Comparison of ENCODE assay signal across 8 cellular contexts in the genomic region with DNA sequence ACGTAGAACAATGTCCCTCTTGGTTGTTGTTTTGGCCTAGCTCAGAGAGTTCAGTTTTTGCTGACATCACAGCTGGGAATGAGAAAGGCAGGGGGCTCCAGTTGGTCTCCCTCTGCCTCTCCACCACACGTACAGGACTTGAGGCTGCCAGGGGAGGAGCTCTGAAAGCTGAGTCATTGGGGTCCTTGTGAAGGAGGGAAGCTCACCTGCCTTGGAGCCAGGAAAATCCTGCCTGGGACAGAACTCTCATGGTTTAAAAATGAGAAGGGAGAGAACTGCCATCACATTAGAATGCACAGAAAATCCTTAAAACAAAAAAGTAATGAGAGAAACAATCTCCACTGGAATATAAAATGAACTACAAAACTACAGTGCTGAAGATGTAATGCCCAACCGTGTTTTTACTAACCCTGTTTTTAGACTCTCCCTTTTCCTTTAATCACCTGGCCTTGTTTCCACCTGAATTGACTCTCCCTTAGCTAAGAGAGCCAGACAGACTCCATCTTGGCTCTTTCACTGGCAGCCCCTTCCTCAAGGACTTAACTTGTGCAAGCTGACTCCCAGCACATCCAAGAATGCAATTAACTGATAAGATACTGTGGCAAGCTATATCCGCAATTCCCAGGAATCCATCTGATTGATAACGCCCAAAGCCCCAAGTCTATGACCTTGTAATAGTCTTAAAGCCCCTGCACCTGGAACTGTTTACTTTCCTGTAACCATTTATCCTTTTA.
DNase-seq lines count a peak whose midpoint lies in the region; ATAC-seq and TF ChIP-seq lines count a peak whose summit lies in the region.
"Not testable (repeated sequence)": the region's sequence is repeated elsewhere in the genome, so short reads cannot be mapped to it uniquely, and the experiment has no call there.

No MANE protein-coding gene starts in this region.

- H3K9me3 Mint-ChIP-seq in CD8-positive, alpha-beta T cell; activated CD4-positive, alpha-beta T cell treated with anti-CD3 and anti-CD28 coated beads, Interleukin-2, amount 10 ng/mL, durations not matched to agents 7 days and 5 days; activated naive CD8-positive, alpha-beta T cell treated with anti-CD3 and anti-CD28 coated beads for 36 hours; mesothelial cell of epicardium: not testable (repeated sequence)

- not testable (repeated sequence) for H3K9me3 ChIP-seq in CD8-positive, alpha-beta T cell (ENCODE audit: low read length); HEK293 (ENCODE audit: control insufficient read depth, insufficient read depth, low read depth, low read length); esophagus muscularis mucosa

- not testable (repeated sequence) for H3K36me3 ChIP-seq in CD8-positive, alpha-beta T cell (ENCODE audit: insufficient read depth, low read length); HEK293 (ENCODE audit: control insufficient read depth in 2 of 2, insufficient read depth in 1 of 2, low read length in 2 of 2); esophagus muscularis mucosa

- TF ChIP-seq CTCF in CD8-positive, alpha-beta T cell (IDR thresholded peaks at IDR 0.05); HEK293 (tag by site-specific recombination; IDR thresholded peaks at IDR 0.05); esophagus muscularis mucosa (IDR thresholded peaks at IDR 0.05); mesothelial cell of epicardium (IDR thresholded peaks at IDR 0.05; ENCODE audit: unreplicated experiment): not testable (repeated sequence)

- H3K4me3 ChIP-seq in CD8-positive, alpha-beta T cell (ENCODE audit: low read depth, low read length); HEK293 (ENCODE audit: low read depth, low read length); esophagus muscularis mucosa: not testable (repeated sequence)

- H3K4me1 Mint-ChIP-seq in CD8-positive, alpha-beta T cell (ENCODE audit: low read depth) = peaks cover 57% of the 10 kb centered on the region
- peaks cover 58% of the 10 kb centered on the region for H3K4me1 Mint-ChIP-seq in activated CD4-positive, alpha-beta T cell treated with anti-CD3 and anti-CD28 coated beads, Interleukin-2, amount 10 ng/mL, durations not matched to agents 7 days and 5 days
- H3K4me1 Mint-ChIP-seq in activated naive CD8-positive, alpha-beta T cell treated with anti-CD3 and anti-CD28 coated beads for 36 hours = peaks cover 46% of the 10 kb centered on the region
- peaks cover 48% of the 10 kb centered on the region for H3K4me1 Mint-ChIP-seq in mesothelial cell of epicardium

- CTCF ChIA-PET in CD8-positive, alpha-beta T cell (lab: Charles Lee) = interaction anchor here (0.8 to 6.4 kb wide), 11 partner anchors 14 to 223 kb away, joined by 3 to 43 read pairs (median 4); no protein-coding TSS in a partner anchor
- CTCF ChIA-PET in HEK293 (lab: Yijun Ruan, JAX) = interaction anchor here (0.6 to 3.1 kb wide), 10 partner anchors 9 to 117 kb away, joined by 3 to 24 read pairs (median 4); no protein-coding TSS in a partner anchor
- CTCF ChIA-PET in activated CD4-positive, alpha-beta T cell treated with anti-CD3 and anti-CD28 coated beads, Interleukin-2, amount 10 ng/mL, durations not matched to agents 7 days and 5 days (lab: Charles Lee) = interaction anchor here (1.1 to 2.7 kb wide), 3 partner anchors 10 to 116 kb away, joined by 3 to 10 read pairs (median 4); no protein-coding TSS in a partner anchor

- TF ChIP-seq POLR2A in esophagus muscularis mucosa (IDR thresholded peaks at IDR 0.05; ENCODE audit: low read depth) = not testable (repeated sequence)

- not testable (repeated sequence) for DNase-seq in CD8-positive, alpha-beta T cell; activated CD4-positive, alpha-beta T cell treated with anti-CD3 and anti-CD28 coated beads, Interleukin-2, amount 10 ng/mL, durations not matched to agents 7 days and 5 days; activated naive CD8-positive, alpha-beta T cell treated with anti-CD3 and anti-CD28 coated beads for 36 hours; mesothelial cell of epicardium (ENCODE audit: low spot score in 2 of 2, unreplicated experiment in 2 of 2)
- DNase-seq in NCI-H69 (lab: John Stamatoyannopoulos, UW) (peak; percentile 17), esophagus muscularis mucosa (ENCODE audit: extremely low spot score) (peak; percentile 37), renal cortical epithelial cell (ENCODE audit: low read depth) (peak; percentile 21)

- not testable (repeated sequence) for H3K27me3 Mint-ChIP-seq in CD8-positive, alpha-beta T cell (ENCODE audit: low read depth); activated CD4-positive, alpha-beta T cell treated with anti-CD3 and anti-CD28 coated beads, Interleukin-2, amount 10 ng/mL, durations not matched to agents 7 days and 5 days; activated naive CD8-positive, alpha-beta T cell treated with anti-CD3 and anti-CD28 coated beads for 36 hours; mesothelial cell of epicardium (ENCODE audit: low read depth)

- WGBS in esophagus muscularis mucosa = 57% methylated on average over 5 of the region's 5 CpGs

- peak overlapping the region; percentile 68 for H3K4me3 Mint-ChIP-seq in CD8-positive, alpha-beta T cell
- H3K4me3 Mint-ChIP-seq in activated CD4-positive, alpha-beta T cell treated with anti-CD3 and anti-CD28 coated beads, Interleukin-2, amount 10 ng/mL, durations not matched to agents 7 days and 5 days = peak overlapping the region; percentile 25
- H3K4me3 Mint-ChIP-seq in activated naive CD8-positive, alpha-beta T cell treated with anti-CD3 and anti-CD28 coated beads for 36 hours; mesothelial cell of epicardium: not testable (repeated sequence)

- POLR2A ChIA-PET in CD8-positive, alpha-beta T cell (lab: Charles Lee) = interaction anchor here (0.6 to 1.4 kb wide), 4 partner anchors 8 to 79 kb away, joined by 3 to 5 read pairs (median 4); no protein-coding TSS in a partner anchor
- POLR2A ChIA-PET in HEK293 (lab: Yijun Ruan, JAX); activated CD4-positive, alpha-beta T cell treated with anti-CD3 and anti-CD28 coated beads, Interleukin-2, amount 10 ng/mL, durations not matched to agents 7 days and 5 days (lab: Charles Lee): not testable (repeated sequence)

- peaks cover 35% of the 10 kb centered on the region for H3K4me1 ChIP-seq in CD8-positive, alpha-beta T cell (ENCODE audit: insufficient read depth, low read length)
- not testable (repeated sequence) for H3K4me1 ChIP-seq in HEK293 (ENCODE audit: control insufficient read depth, insufficient read depth, low read length); esophagus muscularis mucosa

- not testable (repeated sequence) for H3K27ac ChIP-seq in CD8-positive, alpha-beta T cell (ENCODE audit: low read depth, low read length); HEK293 (ENCODE audit: extremely low read depth, low read depth, low read length); esophagus muscularis mucosa (replicated peaks in 1 of 4)

- H3K27me3 ChIP-seq in CD8-positive, alpha-beta T cell (ENCODE audit: insufficient read depth, low read length); esophagus muscularis mucosa: not testable (repeated sequence)

- intact Hi-C loops in CD8-positive, alpha-beta T cell (cut with DNase I, micrococcal nuclease); esophagus muscularis mucosa (cut with DNase I): not testable (repeated sequence)

- H3K27ac Mint-ChIP-seq in CD8-positive, alpha-beta T cell = peak overlapping the region; percentile 85
- H3K27ac Mint-ChIP-seq in activated CD4-positive, alpha-beta T cell treated with anti-CD3 and anti-CD28 coated beads, Interleukin-2, amount 10 ng/mL, durations not matched to agents 7 days and 5 days = peak overlapping the region; percentile 60
- H3K27ac Mint-ChIP-seq in activated naive CD8-positive, alpha-beta T cell treated with anti-CD3 and anti-CD28 coated beads for 36 hours = peak overlapping the region; percentile 62
- H3K27ac Mint-ChIP-seq in mesothelial cell of epicardium = peak overlapping the region; percentile 80

- ATAC-seq in CD8-positive, alpha-beta T cell = not testable (repeated sequence)

- H3K36me3 Mint-ChIP-seq in CD8-positive, alpha-beta T cell; activated CD4-positive, alpha-beta T cell treated with anti-CD3 and anti-CD28 coated beads, Interleukin-2, amount 10 ng/mL, durations not matched to agents 7 days and 5 days (ENCODE audit: low read depth); activated naive CD8-positive, alpha-beta T cell treated with anti-CD3 and anti-CD28 coated beads for 36 hours; mesothelial cell of epicardium: not testable (repeated sequence)

- TF ChIP-seq EP300 in esophagus muscularis mucosa (IDR thresholded peaks at IDR 0.05) = not testable (repeated sequence)

TF ChIP-seq in HEK293, 187 proteins besides CTCF, POLR2A, EP300 and RAD21:
- peak; percentile 68 for TF ChIP-seq ZNF335 (tag by site-specific recombination; conservative IDR thresholded peaks at IDR 0.05)
- TF ChIP-seq, protein P1, sequence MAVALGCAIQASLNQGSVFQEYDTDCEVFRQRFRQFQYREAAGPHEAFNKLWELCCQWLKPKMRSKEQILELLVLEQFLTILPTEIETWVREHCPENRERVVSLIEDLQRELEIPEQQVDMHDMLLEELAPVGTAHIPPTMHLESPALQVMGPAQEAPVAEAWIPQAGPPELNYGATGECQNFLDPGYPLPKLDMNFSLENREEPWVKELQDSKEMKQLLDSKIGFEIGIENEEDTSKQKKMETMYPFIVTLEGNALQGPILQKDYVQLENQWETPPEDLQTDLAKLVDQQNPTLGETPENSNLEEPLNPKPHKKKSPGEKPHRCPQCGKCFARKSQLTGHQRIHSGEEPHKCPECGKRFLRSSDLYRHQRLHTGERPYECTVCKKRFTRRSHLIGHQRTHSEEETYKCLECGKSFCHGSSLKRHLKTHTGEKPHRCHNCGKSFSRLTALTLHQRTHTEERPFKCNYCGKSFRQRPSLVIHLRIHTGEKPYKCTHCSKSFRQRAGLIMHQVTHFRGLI (tag by site-specific recombination; IDR thresholded peaks at IDR 0.05) = peak; percentile 66
TF ChIP-seq in HEK293: peak in this region for 2; not testable (repeated sequence) for 185.
